ENCODE assay signal across 20 cellular contexts in genomic region chr14:87613856-87614255, GRCh38.
DNase-seq lines count a peak whose midpoint lies in the region; ATAC-seq and TF ChIP-seq lines count a peak whose summit lies in the region.
"Had no signal": no experiment of that assay in that cellular context is flagged by ENCODE, and none has a peak within 500 bp of the region (broad histone marks: within the 10 kb centered on the region; RNA-seq: fewer than 3 reads in every experiment).

No MANE protein-coding gene starts in this region.

- H3K4me3 ChIP-seq in breast epithelium (no peak overlapping the region), epithelial cell of esophagus (ENCODE audit: low read length) (no peak overlapping the region)

- no peaks in the 10 kb centered on the region for H3K9me3 ChIP-seq in breast epithelium

- H3K4me1 Mint-ChIP-seq in MCF 10A (ENCODE audit: insufficient read depth, unreplicated experiment) (peaks cover 6% of the 10 kb centered on the region), nephron (peaks cover 22% of the 10 kb centered on the region)
- H3K4me1 Mint-ChIP-seq: B cell, CD14-positive monocyte had no signal

- H3K27me3 Mint-ChIP-seq in MCF 10A (ENCODE audit: insufficient read depth, unreplicated experiment): no peaks in the 10 kb centered on the region
- no peaks in the 10 kb centered on the region for H3K27me3 Mint-ChIP-seq in nephron (ENCODE audit: low read depth)
- H3K27me3 Mint-ChIP-seq: B cell had no signal

- no peak for TF ChIP-seq POLR2A in breast epithelium (IDR thresholded peaks at IDR 0.05)

- POLR2A ChIA-PET in MCF 10A (lab: Yijun Ruan, JAX): no interaction called here

- H3K36me3 Mint-ChIP-seq in MCF 10A (ENCODE audit: insufficient read depth, unreplicated experiment) (no peaks in the 10 kb centered on the region), nephron (ENCODE audit: low read depth) (no peaks in the 10 kb centered on the region)
- H3K36me3 Mint-ChIP-seq: CD14-positive monocyte had no signal

- CTCF ChIA-PET in MCF 10A (lab: Yijun Ruan, JAX): no interaction called here

- H3K4me3 Mint-ChIP-seq in MCF 10A (ENCODE audit: unreplicated experiment): no peak overlapping the region
- H3K4me3 Mint-ChIP-seq in nephron: no peak overlapping the region
- H3K4me3 Mint-ChIP-seq: B cell, CD14-positive monocyte had no signal

- H3K27ac ChIP-seq in breast epithelium: no peak overlapping the region
- H3K27ac ChIP-seq: KMS-11 had no signal

- no TSS peak for BruUV-seq in MCF 10A (replicated peaks; lab: Mats Ljungman, UMichigan)

- H3K36me3 ChIP-seq in breast epithelium: no peaks in the 10 kb centered on the region

- H3K27me3 ChIP-seq in breast epithelium: no peaks in the 10 kb centered on the region

- H3K27ac Mint-ChIP-seq in MCF 10A (ENCODE audit: low read depth, unreplicated experiment): peak overlapping the region; percentile 11
- H3K27ac Mint-ChIP-seq in nephron: peak overlapping the region; percentile 73 to 90 (median 75)
- H3K27ac Mint-ChIP-seq: B cell, CD14-positive monocyte had no signal

- intact Hi-C loops in MCF 10A (cut with micrococcal nuclease) (loop anchor here (10.0 kb wide), 3 partner anchors 279 to 699 kb away; no protein-coding TSS in a partner anchor), breast epithelium (cut with DNase I; ENCODE audit: low total_unique reads) (no loop called here)

- DNase-seq in MCF 10A (ENCODE audit: unreplicated experiment): no peak
- no peak for DNase-seq in breast epithelium (ENCODE audit: low spot score in 2 of 2)
- peak; percentile 34 for DNase-seq in epithelial cell of esophagus (ENCODE audit: low read depth)
- DNase-seq in cortex of kidney (lab: John Stamatoyannopoulos, UW): no peak
- DNase-seq in COLO829 (ENCODE audit: low spot score): no peak
- DNase-seq: IMR-90, NCI-H1105, NCI-H1694, NCI-H2081, NCI-H2171, NCI-H345, NCI-H524 treated with DMSO at 0.1 percent for 48 hours, OCI-M1, SHP77 had no signal

- no peak for TF ChIP-seq CTCF in MCF 10A (IDR thresholded peaks at IDR 0.05; ENCODE audit: unreplicated experiment)
- no peak for TF ChIP-seq CTCF in breast epithelium (IDR thresholded peaks at IDR 0.05)
- no peak for TF ChIP-seq CTCF in epithelial cell of esophagus (IDR thresholded peaks at IDR 0.05; ENCODE audit: insufficient read depth, low read depth, low read length, missing control alignments)
- no peak for TF ChIP-seq CTCF in nephron (IDR thresholded peaks at IDR 0.05; ENCODE audit: unreplicated experiment in 3 of 3)

- H3K9me3 Mint-ChIP-seq in MCF 10A (ENCODE audit: unreplicated experiment) (no peaks in the 10 kb centered on the region), nephron (peaks cover 11% of the 10 kb centered on the region)

- H3K4me1 ChIP-seq in breast epithelium: no peaks in the 10 kb centered on the region

- no peak for ATAC-seq in GM18498 (IDR thresholded peaks at IDR 0.05; ENCODE audit: unreplicated experiment)
- ATAC-seq: HCT116 had no signal
